Comparison of ENCODE assay signal across 8 cellular contexts in genomic region chr1:23980725-23981063, GRCh38. TPM values are rescaled to one million over a fixed set of nuclear protein-coding genes. Genes with fewer than 3 reads are reported as not detected.
DNase-seq lines count a peak whose midpoint lies in the region; ATAC-seq and TF ChIP-seq lines count a peak whose summit lies in the region.

No MANE protein-coding gene starts in this region.

- intact Hi-C loops in dendritic cell treated with granulocyte-macrophage colony-stimulating factor and Interleukin-4, amounts not matched to agents 40 ng/mL and 50 ng/mL, for 4 days (cut with micrococcal nuclease) = loop anchor here (1.0 kb wide), 1 partner anchor 21 kb away; the partner anchor contains the start of gene PNRC2
- intact Hi-C loops in stomach (cut with DNase I; ENCODE audit: low total_unique reads) = no loop called here

- H3K36me3 ChIP-seq in Karpas-422 (ENCODE audit: insufficient read depth, low read length) = peaks cover 39% of the 10 kb centered on the region
- H3K36me3 ChIP-seq in mucosa of rectum (ENCODE audit: control insufficient read depth in 2 of 2, insufficient read depth in 2 of 2, low read length in 2 of 2) = peaks cover 4 to 8% of the 10 kb centered on the region in 2 donors
- no peaks in the 10 kb centered on the region for H3K36me3 ChIP-seq in stomach

- peaks cover 35% of the 10 kb centered on the region for H3K36me3 Mint-ChIP-seq in dendritic cell treated with granulocyte-macrophage colony-stimulating factor and Interleukin-4, amounts not matched to agents 40 ng/mL and 50 ng/mL, for 4 days (ENCODE audit: low read depth)

- no peak for TF ChIP-seq EP300 in stomach (IDR thresholded peaks at IDR 0.05)

- peak overlapping the region; percentile 98 for H3K4me3 Mint-ChIP-seq in dendritic cell treated with granulocyte-macrophage colony-stimulating factor and Interleukin-4, amounts not matched to agents 40 ng/mL and 50 ng/mL, for 4 days

- peak overlapping the region; percentile 96 for H3K27ac Mint-ChIP-seq in dendritic cell treated with granulocyte-macrophage colony-stimulating factor and Interleukin-4, amounts not matched to agents 40 ng/mL and 50 ng/mL, for 4 days

- TF ChIP-seq CTCF in C4-2B (conservative IDR thresholded peaks at IDR 0.05) (no peak), stomach (IDR thresholded peaks at IDR 0.05) (no peak)

- H3K4me3 ChIP-seq in Karpas-422 (ENCODE audit: low read length) = peak overlapping the region; percentile 98
- peak overlapping the region; percentile 85 to 93 for H3K4me3 ChIP-seq in mucosa of rectum (ENCODE audit: low read length in 2 of 2)
- peak overlapping the region; percentile 84 to 94 (median 86) for H3K4me3 ChIP-seq in stomach

- 31 to 43% (median 33%) methylated on average over 7 of the region's 7 CpGs for WGBS in stomach, 5 donors

- H3K9me2 ChIP-seq in Karpas-422 (replicated peaks; ENCODE audit: insufficient read depth, low read length) = no peaks in the 10 kb centered on the region

- H2AFZ ChIP-seq in Karpas-422 (ENCODE audit: low read length) = peak overlapping the region; percentile 77

- no peak for DNase-seq in Karpas-422
- peak; percentile 49 for DNase-seq in activated CD4-positive, CD25-positive, alpha-beta regulatory T cell treated with anti-CD3 and anti-CD28 coated beads, Interleukin-2, amount 50 U/mL, for 72 hours
- DNase-seq in stomach = no peak

- H3K27me3 ChIP-seq in Karpas-422 (ENCODE audit: low read length) (no peaks in the 10 kb centered on the region), mucosa of rectum (ENCODE audit: control insufficient read depth in 2 of 2, insufficient read depth in 2 of 2, low read length in 2 of 2) (no peaks in the 10 kb centered on the region), stomach (no peaks in the 10 kb centered on the region)

- peak overlapping the region; percentile 97 for H3K4me2 ChIP-seq in Karpas-422 (ENCODE audit: low read depth, low read length, poor library complexity, severe bottlenecking)

- TF ChIP-seq POLR2A in stomach (IDR thresholded peaks at IDR 0.05) = no peak

- peaks cover 37% of the 10 kb centered on the region for H4K20me1 ChIP-seq in Karpas-422 (ENCODE audit: insufficient read depth, low read depth, low read length)

- no peaks in the 10 kb centered on the region for H3K9me3 Mint-ChIP-seq in dendritic cell treated with granulocyte-macrophage colony-stimulating factor and Interleukin-4, amounts not matched to agents 40 ng/mL and 50 ng/mL, for 4 days

- H3K9me3 ChIP-seq in Karpas-422 (ENCODE audit: low read length) = no peaks in the 10 kb centered on the region
- H3K9me3 ChIP-seq in mucosa of rectum (ENCODE audit: control insufficient read depth in 2 of 2, low read length in 2 of 2) = no peaks in the 10 kb centered on the region
- no peaks in the 10 kb centered on the region for H3K9me3 ChIP-seq in stomach

- H3K4me1 Mint-ChIP-seq in dendritic cell treated with granulocyte-macrophage colony-stimulating factor and Interleukin-4, amounts not matched to agents 40 ng/mL and 50 ng/mL, for 4 days (ENCODE audit: low read depth) = peaks cover 44% of the 10 kb centered on the region

- H3K9ac ChIP-seq in Karpas-422 (ENCODE audit: low read length) = peak overlapping the region; percentile 100
- peak overlapping the region; percentile 95 for H3K9ac ChIP-seq in mucosa of rectum (ENCODE audit: low read depth in 1 of 2, low read length in 2 of 2)

- H3K27me3 Mint-ChIP-seq in dendritic cell treated with granulocyte-macrophage colony-stimulating factor and Interleukin-4, amounts not matched to agents 40 ng/mL and 50 ng/mL, for 4 days = no peaks in the 10 kb centered on the region

- ATAC-seq in GM21381 (IDR thresholded peaks at IDR 0.05; ENCODE audit: unreplicated experiment) = peak; percentile 20
- ATAC-seq in HG03135 (IDR thresholded peaks at IDR 0.05; ENCODE audit: unreplicated experiment) = no peak

- peaks cover 49% of the 10 kb centered on the region for H3K79me2 ChIP-seq in Karpas-422 (ENCODE audit: low read length)

- H3K4me1 ChIP-seq in Karpas-422 (ENCODE audit: low read length) (peaks cover 41% of the 10 kb centered on the region), mucosa of rectum (ENCODE audit: control insufficient read depth in 2 of 2, insufficient read depth in 2 of 2, low read length in 2 of 2) (peaks cover 24 to 32% of the 10 kb centered on the region in 2 donors), stomach (peaks cover 49 to 73% (median 61%) of the 10 kb centered on the region in 4 donors)

- H3K27ac ChIP-seq in C4-2B = peak overlapping the region; percentile 99
- H3K27ac ChIP-seq in Karpas-422 (ENCODE audit: low read length) = peak overlapping the region; percentile 87
- H3K27ac ChIP-seq in mucosa of rectum (ENCODE audit: low read depth in 2 of 2, low read length in 2 of 2) = peak overlapping the region; percentile 82 to 97
- peak overlapping the region; percentile 97 to 100 (median 98) for H3K27ac ChIP-seq in stomach

RNA-seq across cellular contexts. Expression of gene SRSF10, which starts 0.6 kb away (rescaled TPM):
- 87.6 and 150 TPM in 2 replicates for total RNA-seq in Karpas-422 (2014; rRNA removed; shearing (Covaris generic); ENCODE audit: low replicate concordance)
- total RNA-seq in stomach = 100 to 1,000 TPM in 4 of 5 donors, 10 to 100 TPM in 1; 60.7 to 285 (median 136) TPM
- 10 to 100 TPM; 41.7 to 54.9 (median 43.3) TPM for polyA plus RNA-seq in stomach

RNA-seq across cellular contexts. Expression of gene PNRC2, which starts 21.1 kb away (rescaled TPM):
- 114 and 140 TPM in 2 replicates for total RNA-seq in Karpas-422 (2014; rRNA removed; shearing (Covaris generic); ENCODE audit: low replicate concordance)
- 100 to 1,000 TPM in 1 of 5 donors, 10 to 100 TPM in 4; 38.5 to 181 (median 66.6) TPM for total RNA-seq in stomach
- 100 to 1,000 TPM in 2 of 3 donors, 10 to 100 TPM in 1; 59.3 to 172 (median 103) TPM for polyA plus RNA-seq in stomach
